In the genomic region with DNA sequence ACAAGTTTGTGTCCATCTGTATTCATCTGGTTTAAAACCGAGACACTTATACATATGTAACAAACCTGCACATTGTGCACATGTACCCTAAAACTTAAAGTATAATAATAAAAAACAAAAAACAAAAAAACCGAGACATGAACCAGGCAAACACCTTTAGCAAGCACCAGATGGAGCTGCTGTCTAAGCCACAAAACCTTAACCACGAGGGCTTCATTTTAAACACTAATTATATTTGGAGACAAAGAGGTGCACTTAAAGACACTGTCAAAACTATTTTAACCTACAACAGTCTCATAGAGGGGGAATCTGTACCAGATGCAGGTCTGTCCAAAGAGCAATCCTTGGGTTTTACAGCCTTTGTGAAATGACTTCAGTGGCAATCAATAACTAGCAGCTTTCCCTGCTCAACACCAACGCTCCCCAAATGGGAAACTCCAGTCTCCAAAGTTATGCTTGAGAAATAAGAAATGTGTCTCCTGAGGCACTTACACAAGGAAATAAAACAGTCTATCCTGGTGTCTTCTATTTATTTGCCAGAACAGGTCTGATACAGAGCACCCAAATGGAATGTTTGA, we compare ENCODE assay signal across 1 cellular context.
TF ChIP-seq lines count a peak whose summit lies in the region.

No MANE protein-coding gene starts in this region.

TF ChIP-seq in WTC11, 78 proteins besides CTCF, POLR2A, EP300 and RAD21 (continued from another document):
- TF ChIP-seq, protein P1, sequence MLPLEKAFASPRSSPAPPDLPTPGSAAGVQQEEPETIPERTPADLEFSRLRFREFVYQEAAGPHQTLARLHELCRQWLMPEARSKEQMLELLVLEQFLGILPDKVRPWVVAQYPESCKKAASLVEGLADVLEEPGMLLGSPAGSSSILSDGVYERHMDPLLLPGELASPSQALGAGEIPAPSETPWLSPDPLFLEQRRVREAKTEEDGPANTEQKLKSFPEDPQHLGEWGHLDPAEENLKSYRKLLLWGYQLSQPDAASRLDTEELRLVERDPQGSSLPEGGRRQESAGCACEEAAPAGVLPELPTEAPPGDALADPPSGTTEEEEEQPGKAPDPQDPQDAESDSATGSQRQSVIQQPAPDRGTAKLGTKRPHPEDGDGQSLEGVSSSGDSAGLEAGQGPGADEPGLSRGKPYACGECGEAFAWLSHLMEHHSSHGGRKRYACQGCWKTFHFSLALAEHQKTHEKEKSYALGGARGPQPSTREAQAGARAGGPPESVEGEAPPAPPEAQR (CRISPR knock-in tag; IDR thresholded peaks at IDR 0.05), result no peak
- TF ChIP-seq CREB1 (CRISPR knock-in tag; IDR thresholded peaks at IDR 0.05) (no peak), KAT7 (CRISPR knock-in tag; IDR thresholded peaks at IDR 0.05; ENCODE audit: borderline replicate concordance) (no peak), SMAD3 (CRISPR knock-in tag; IDR thresholded peaks at IDR 0.05; ENCODE audit: borderline replicate concordance) (no peak)
- TF ChIP-seq, protein P2, sequence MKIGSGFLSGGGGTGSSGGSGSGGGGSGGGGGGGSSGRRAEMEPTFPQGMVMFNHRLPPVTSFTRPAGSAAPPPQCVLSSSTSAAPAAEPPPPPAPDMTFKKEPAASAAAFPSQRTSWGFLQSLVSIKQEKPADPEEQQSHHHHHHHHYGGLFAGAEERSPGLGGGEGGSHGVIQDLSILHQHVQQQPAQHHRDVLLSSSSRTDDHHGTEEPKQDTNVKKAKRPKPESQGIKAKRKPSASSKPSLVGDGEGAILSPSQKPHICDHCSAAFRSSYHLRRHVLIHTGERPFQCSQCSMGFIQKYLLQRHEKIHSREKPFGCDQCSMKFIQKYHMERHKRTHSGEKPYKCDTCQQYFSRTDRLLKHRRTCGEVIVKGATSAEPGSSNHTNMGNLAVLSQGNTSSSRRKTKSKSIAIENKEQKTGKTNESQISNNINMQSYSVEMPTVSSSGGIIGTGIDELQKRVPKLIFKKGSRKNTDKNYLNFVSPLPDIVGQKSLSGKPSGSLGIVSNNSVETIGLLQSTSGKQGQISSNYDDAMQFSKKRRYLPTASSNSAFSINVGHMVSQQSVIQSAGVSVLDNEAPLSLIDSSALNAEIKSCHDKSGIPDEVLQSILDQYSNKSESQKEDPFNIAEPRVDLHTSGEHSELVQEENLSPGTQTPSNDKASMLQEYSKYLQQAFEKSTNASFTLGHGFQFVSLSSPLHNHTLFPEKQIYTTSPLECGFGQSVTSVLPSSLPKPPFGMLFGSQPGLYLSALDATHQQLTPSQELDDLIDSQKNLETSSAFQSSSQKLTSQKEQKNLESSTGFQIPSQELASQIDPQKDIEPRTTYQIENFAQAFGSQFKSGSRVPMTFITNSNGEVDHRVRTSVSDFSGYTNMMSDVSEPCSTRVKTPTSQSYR (CRISPR knock-in tag; IDR thresholded peaks at IDR 0.05), result no peak
